In genomic region chr14:58637391-58638230, GRCh38 we compare ENCODE assay signal across 8 cellular contexts. TPM values are rescaled to one million over a fixed set of nuclear protein-coding genes. Genes with fewer than 3 reads are reported as not detected.
DNase-seq lines count a peak whose midpoint lies in the region; ATAC-seq and TF ChIP-seq lines count a peak whose summit lies in the region.

Gene DACT1, plus strand, starts transcription at chr14:58637962. Its CDS starts 241 bp downstream, at chr14:58638203.

- H3K27ac ChIP-seq in HUES6 (ENCODE audit: low read depth, low read length) (peak within 1 kb of the TSS; percentile 78; the same call in 1 of the 2 replicates), left lung (peak within 1 kb of the TSS; percentile 68 to 89)

- peaks cover 27% of the 10 kb centered on the region for H3K27me3 ChIP-seq in HUES6 (ENCODE audit: control insufficient read depth, insufficient read depth, low read length)
- H3K27me3 ChIP-seq in left lung = peaks cover 14 to 51% of the 10 kb centered on the region in 2 donors

- no peak for TF ChIP-seq CTCF in left lung (IDR thresholded peaks at IDR 0.05)

- intact Hi-C loops in left lung (cut with DNase I) = no loop called here

- DNase-seq in EH (ENCODE audit: low read depth) = peak; percentile 85
- peak; percentile 16 to 47 for DNase-seq in activated CD4-positive, alpha-beta T cell treated with anti-CD3 and anti-CD28 coated beads for 24 hours (ENCODE audit: low read depth in 2 of 2)
- peak; percentile 2 to 64 for DNase-seq in dermis microvascular lymphatic vessel endothelial cell (ENCODE audit: low read depth in 2 of 2)
- DNase-seq in left lung = peak; percentile 75 to 84
- peak; percentile 65 for DNase-seq in stimulated activated CD4-positive, alpha-beta T cell treated with anti-CD3 and anti-CD28 coated beads, Interleukin-4, amount 100 ng/mL, for 1 hour
- no peak for DNase-seq in NAMALWA (ENCODE audit: low spot score)

- H3K9ac ChIP-seq in HUES6 (ENCODE audit: low read length) = peak within 1 kb of the TSS; percentile 96

- H3K9me3 ChIP-seq in HUES6 (ENCODE audit: control insufficient read depth, insufficient read depth, low read depth, low read length) (no peaks in the 10 kb centered on the region), left lung (no peaks in the 10 kb centered on the region)

- H3K4me3 ChIP-seq in HUES6 (ENCODE audit: low read depth, low read length) = peak within 1 kb of the TSS; percentile 87
- peak within 1 kb of the TSS; percentile 51 to 52 for H3K4me3 ChIP-seq in left lung

- H3K36me3 ChIP-seq in HUES6 (ENCODE audit: control insufficient read depth, insufficient read depth, low read length) (peaks cover 22% of the 10 kb centered on the region), left lung (no peaks in the 10 kb centered on the region)

- peak; percentile 61 for ATAC-seq in GM21381 (IDR thresholded peaks at IDR 0.05; ENCODE audit: unreplicated experiment)
- peak; percentile 70 for ATAC-seq in left lung

- H3K4me1 ChIP-seq in HUES6 (ENCODE audit: control insufficient read depth, insufficient read depth, low read length) (peaks cover 51% of the 10 kb centered on the region), left lung (peaks cover 7 to 26% of the 10 kb centered on the region in 2 donors)

RNA-seq across cellular contexts. Expression of gene DACT1, which starts in this region (rescaled TPM):
- total RNA-seq in dermis microvascular lymphatic vessel endothelial cell (0.13 TPM in 2 replicates), left lung (10 to 100 TPM in 1 of 2 donors, 1 to 10 TPM in 1; 5.0 to 10.1 TPM)

Comparison
In these comparisons a context has a peak if more than half of its experiments do, and no peak if none do; other contexts are left out.
1. Peak in DNase-seq in dermis microvascular lymphatic vessel endothelial cell; RNA of the gene not detected or under 1 TPM.